ENCODE assay signal across 8 cellular contexts in the genomic region with DNA sequence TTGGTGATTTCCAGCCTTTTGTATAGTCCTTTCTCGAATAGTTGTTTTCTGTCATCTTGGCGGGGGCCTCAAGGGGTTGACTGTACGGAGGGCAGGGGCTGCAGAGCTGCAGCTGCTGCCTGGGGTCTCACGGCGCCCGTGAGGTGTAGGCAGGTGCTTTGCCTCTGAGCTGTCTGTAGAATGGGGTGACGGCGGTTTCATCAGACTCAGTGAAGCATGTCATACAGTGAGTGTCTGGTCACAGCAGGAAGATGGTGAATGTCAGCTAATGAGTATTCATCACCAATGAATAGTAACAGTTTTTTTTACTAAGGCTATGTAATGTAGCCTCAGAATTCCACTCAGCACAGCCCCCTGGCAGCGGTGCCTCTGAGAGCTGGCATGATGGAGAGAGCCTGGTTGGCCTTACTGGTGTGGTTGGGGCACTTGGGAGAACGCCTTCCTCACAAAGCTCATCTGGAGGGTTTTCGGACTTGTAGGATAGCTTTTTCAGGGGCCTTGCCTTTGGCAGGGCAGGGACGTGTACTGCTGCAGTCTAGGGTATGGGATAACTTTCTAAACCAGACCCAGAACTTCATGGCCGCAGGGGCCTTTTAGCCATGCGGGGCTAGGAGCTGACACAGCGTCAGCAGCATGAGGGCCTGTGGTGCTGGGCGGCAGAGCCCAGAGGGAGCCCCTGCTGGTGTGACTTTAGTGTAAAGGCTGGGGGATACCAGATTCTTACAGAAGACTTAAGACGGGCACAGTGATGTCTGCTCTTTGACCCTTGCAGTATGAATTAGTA. TPM values are rescaled to one million over a fixed set of nuclear protein-coding genes. Genes with fewer than 3 reads are reported as not detected.
DNase-seq lines count a peak whose midpoint lies in the region; ATAC-seq and TF ChIP-seq lines count a peak whose summit lies in the region.

No MANE protein-coding gene starts in this region.

- no peak for TF ChIP-seq CTCF in GM13976 (IDR thresholded peaks at IDR 0.05; ENCODE audit: borderline replicate concordance, control extremely low read depth, extremely low read depth, insufficient read depth, missing control alignments)

- H3K9me3 ChIP-seq in effector memory CD4-positive, alpha-beta T cell (ENCODE audit: control insufficient read depth, low read length): no peaks in the 10 kb centered on the region

- H3K9me3 Mint-ChIP-seq in activated T-helper 2 cell treated with anti-CD3 and anti-CD28 coated beads, Interferon-gamma antibody, Interleukin-2, Interleukin-4, amounts not matched to agents 10 μg/mL and 5 μg/mL and 100 μg/mL, durations not matched to agents 14 hours and 24 hours and 36 hours: no peaks in the 10 kb centered on the region

- peak overlapping the region; percentile 80 for H3K27ac Mint-ChIP-seq in activated T-helper 2 cell treated with anti-CD3 and anti-CD28 coated beads, Interferon-gamma antibody, Interleukin-2, Interleukin-4, amounts not matched to agents 10 μg/mL and 5 μg/mL and 100 μg/mL, durations not matched to agents 14 hours and 24 hours and 36 hours

- DNase-seq in GM13976 (ENCODE audit: low spot score) (peak; percentile 81), OCI-M2 (lab: John Stamatoyannopoulos, UW; ENCODE audit: unreplicated experiment) (no peak), NCI-H146 (lab: John Stamatoyannopoulos, UW) (no peak)
- DNase-seq in activated T-helper 2 cell treated with anti-CD3 and anti-CD28 coated beads, Interferon-gamma antibody, Interleukin-2, Interleukin-4, amounts not matched to agents 10 μg/mL and 5 μg/mL and 100 μg/mL, durations not matched to agents 14 hours and 24 hours and 36 hours (ENCODE audit: low spot score): no peak
- DNase-seq in stimulated activated naive CD4-positive, alpha-beta T cell treated with Interleukin-2 at 50 U/mL for 16 hours (lab: John Stamatoyannopoulos, UW): no peak
- no peak for DNase-seq in effector memory CD4-positive, alpha-beta T cell

- peaks cover 8% of the 10 kb centered on the region for H3K36me3 ChIP-seq in effector memory CD4-positive, alpha-beta T cell (ENCODE audit: control insufficient read depth, insufficient read depth, low read length)

- H3K4me1 Mint-ChIP-seq in activated T-helper 2 cell treated with anti-CD3 and anti-CD28 coated beads, Interferon-gamma antibody, Interleukin-2, Interleukin-4, amounts not matched to agents 10 μg/mL and 5 μg/mL and 100 μg/mL, durations not matched to agents 14 hours and 24 hours and 36 hours (ENCODE audit: low read depth): peaks cover 64% of the 10 kb centered on the region

- in situ Hi-C loops in GM13976 (cut with MboI; ENCODE audit: low sequenced_read_pairs, unreplicated experiment): loop anchor here (25.0 kb wide), 2 partner anchors 91 to 1241 kb away; a partner anchor contains a TSS

- H3K4me3 Mint-ChIP-seq in activated T-helper 2 cell treated with anti-CD3 and anti-CD28 coated beads, Interferon-gamma antibody, Interleukin-2, Interleukin-4, amounts not matched to agents 10 μg/mL and 5 μg/mL and 100 μg/mL, durations not matched to agents 14 hours and 24 hours and 36 hours (ENCODE audit: low read depth): no peak overlapping the region

- H3K27ac ChIP-seq in effector memory CD4-positive, alpha-beta T cell (ENCODE audit: insufficient read depth, low read length, poor library complexity, severe bottlenecking): no peak overlapping the region

- H3K4me1 ChIP-seq in effector memory CD4-positive, alpha-beta T cell (ENCODE audit: control insufficient read depth, insufficient read depth, low read length, poor library complexity, severe bottlenecking): peaks cover 23% of the 10 kb centered on the region

- ATAC-seq in GM21423 (IDR thresholded peaks at IDR 0.05; ENCODE audit: unreplicated experiment) (peak; percentile 74), HG03565 (IDR thresholded peaks at IDR 0.05; ENCODE audit: unreplicated experiment) (peak; percentile 93)

- H3K27me3 ChIP-seq in effector memory CD4-positive, alpha-beta T cell (replicated peaks; ENCODE audit: control insufficient read depth, insufficient read depth, low read length, poor library complexity, severe bottlenecking): no peaks in the 10 kb centered on the region

- H3K27me3 Mint-ChIP-seq in activated T-helper 2 cell treated with anti-CD3 and anti-CD28 coated beads, Interferon-gamma antibody, Interleukin-2, Interleukin-4, amounts not matched to agents 10 μg/mL and 5 μg/mL and 100 μg/mL, durations not matched to agents 14 hours and 24 hours and 36 hours (ENCODE audit: low read depth): no peaks in the 10 kb centered on the region

- H3K36me3 Mint-ChIP-seq in activated T-helper 2 cell treated with anti-CD3 and anti-CD28 coated beads, Interferon-gamma antibody, Interleukin-2, Interleukin-4, amounts not matched to agents 10 μg/mL and 5 μg/mL and 100 μg/mL, durations not matched to agents 14 hours and 24 hours and 36 hours (ENCODE audit: low read depth): peaks cover 55% of the 10 kb centered on the region

- no peak overlapping the region for H3K4me3 ChIP-seq in effector memory CD4-positive, alpha-beta T cell (ENCODE audit: insufficient read depth, low read depth, low read length, poor library complexity, severe bottlenecking)

- intact Hi-C loops in activated T-helper 2 cell treated with anti-CD3 and anti-CD28 coated beads, Interferon-gamma antibody, Interleukin-2, Interleukin-4, amounts not matched to agents 10 μg/mL and 5 μg/mL and 100 μg/mL, durations not matched to agents 14 hours and 24 hours and 36 hours (cut with micrococcal nuclease): loop anchor here (2.0 kb wide), 1 partner anchor 17 kb away; no protein-coding TSS in a partner anchor

RNA-seq across cellular contexts. Expression of a gene that starts 15.0 kb away (rescaled TPM):
- total RNA-seq in activated T-helper 2 cell treated with anti-CD3 and anti-CD28 coated beads, Interferon-gamma antibody, Interleukin-2, Interleukin-4, amounts not matched to agents 10 μg/mL and 5 μg/mL and 100 μg/mL, durations not matched to agents 14 hours and 24 hours and 36 hours: 39.4 and 40.1 TPM in 2 replicates
